ENCODE assay signal across 18 cellular contexts in the genomic region with DNA sequence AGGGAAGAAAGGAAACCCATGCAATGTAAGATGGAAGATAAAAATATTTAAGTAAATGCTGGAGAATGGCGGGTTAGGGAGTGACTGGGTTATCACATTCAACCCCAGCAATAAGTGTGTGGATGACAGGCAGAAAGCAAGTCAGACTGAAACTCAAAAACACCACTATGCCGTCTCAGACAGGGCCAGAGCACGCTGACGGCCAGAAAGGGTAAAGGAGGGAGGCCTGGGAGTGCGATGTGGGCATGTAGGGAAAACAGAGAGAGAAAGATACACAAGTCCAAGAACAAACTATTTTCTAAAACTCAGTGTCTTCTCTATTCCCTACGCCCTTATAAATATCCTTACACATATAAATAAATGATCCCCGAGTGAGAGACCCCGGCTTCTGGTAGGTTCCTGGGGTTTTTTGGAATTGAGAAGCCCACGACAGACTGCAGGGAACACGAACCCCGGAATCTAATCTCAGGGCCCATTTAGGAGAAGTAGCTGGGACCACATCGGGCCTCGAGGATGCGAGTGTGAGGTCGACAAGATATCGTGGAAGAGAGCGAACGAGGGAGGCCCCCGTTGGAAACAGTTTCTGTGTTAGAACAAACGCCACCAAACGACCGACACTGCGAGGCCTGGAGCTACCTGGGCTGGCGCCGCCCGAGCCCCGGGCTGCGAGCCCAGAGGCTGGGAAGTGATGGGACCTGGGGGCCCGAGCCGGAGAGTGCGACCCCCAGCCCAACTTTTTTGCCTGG. TPM values are rescaled to one million over a fixed set of nuclear protein-coding genes. Genes with fewer than 3 reads are reported as not detected.
DNase-seq lines count a peak whose midpoint lies in the region; ATAC-seq and TF ChIP-seq lines count a peak whose summit lies in the region.
"Had no signal": no experiment of that assay in that cellular context is flagged by ENCODE, and none has a peak within 500 bp of the region (broad histone marks: within the 10 kb centered on the region; RNA-seq: fewer than 3 reads in every experiment).

No MANE protein-coding gene starts in this region.

- H3K27me3 ChIP-seq in WERI-Rb-1 (ENCODE audit: insufficient read depth, low read depth, severe bottlenecking) (no peaks in the 10 kb centered on the region), breast epithelium (peaks cover 10 to 99% of the 10 kb centered on the region in 2 donors)

- H3K27me3 Mint-ChIP-seq in activated naive CD8-positive, alpha-beta T cell treated with anti-CD3 and anti-CD28 coated beads for 36 hours: peaks cover 93% of the 10 kb centered on the region
- peaks cover 83% of the 10 kb centered on the region for H3K27me3 Mint-ChIP-seq in activated naive CD8-positive, alpha-beta T cell treated with anti-CD3 and anti-CD28 coated beads, Interleukin-2, amount 50 U/mL, for 24 hours

- H3K27ac Mint-ChIP-seq in activated naive CD8-positive, alpha-beta T cell treated with anti-CD3 and anti-CD28 coated beads for 36 hours: peak overlapping the region; percentile 67
- no peak overlapping the region for H3K27ac Mint-ChIP-seq in activated naive CD8-positive, alpha-beta T cell treated with anti-CD3 and anti-CD28 coated beads, Interleukin-2, amount 50 U/mL, for 24 hours

- H3K4me3 ChIP-seq in WERI-Rb-1 (ENCODE audit: low read depth, low read length) (peak overlapping the region; percentile 99), iPS-18c (ENCODE audit: insufficient read depth, low read depth, low read length) (peak overlapping the region; percentile 34; the same call in 1 of the 2 replicates), breast epithelium (no peak overlapping the region)
- H3K4me3 ChIP-seq: pancreas, uterus had no signal

- H3K9me3 ChIP-seq in WERI-Rb-1 (ENCODE audit: severe bottlenecking): no peaks in the 10 kb centered on the region
- H3K9me3 ChIP-seq in iPS-18c (ENCODE audit: control insufficient read depth, insufficient read depth, low read length): no peaks in the 10 kb centered on the region
- no peaks in the 10 kb centered on the region for H3K9me3 ChIP-seq in breast epithelium
- H3K9me3 ChIP-seq: pancreas, uterus had no signal

- peaks cover 23% of the 10 kb centered on the region for H3K4me1 Mint-ChIP-seq in activated naive CD8-positive, alpha-beta T cell treated with anti-CD3 and anti-CD28 coated beads for 36 hours
- peaks cover 24% of the 10 kb centered on the region for H3K4me1 Mint-ChIP-seq in activated naive CD8-positive, alpha-beta T cell treated with anti-CD3 and anti-CD28 coated beads, Interleukin-2, amount 50 U/mL, for 24 hours
- H3K4me1 Mint-ChIP-seq: activated B cell treated with CpG ODN at 0.5 μM for 24 hours had no signal

- no peaks in the 10 kb centered on the region for H3K4me1 ChIP-seq in breast epithelium
- H3K4me1 ChIP-seq: pancreas had no signal

- peaks cover 17% of the 10 kb centered on the region for H3K36me3 Mint-ChIP-seq in activated naive CD8-positive, alpha-beta T cell treated with anti-CD3 and anti-CD28 coated beads for 36 hours
- peaks cover 13% of the 10 kb centered on the region for H3K36me3 Mint-ChIP-seq in activated naive CD8-positive, alpha-beta T cell treated with anti-CD3 and anti-CD28 coated beads, Interleukin-2, amount 50 U/mL, for 24 hours (ENCODE audit: low read depth)

- no peak for DNase-seq in activated naive CD8-positive, alpha-beta T cell treated with anti-CD3 and anti-CD28 coated beads for 36 hours
- no peak for DNase-seq in activated naive CD8-positive, alpha-beta T cell treated with anti-CD3 and anti-CD28 coated beads, Interleukin-2, amount 50 U/mL, for 24 hours
- DNase-seq in WERI-Rb-1 (peak; percentile 48), breast epithelium (ENCODE audit: low spot score in 2 of 2) (no peak), NCI-H1417 treated with DMSO at 0.1 percent for 48 hours (lab: John Stamatoyannopoulos, UW) (no peak)
- no peak for DNase-seq in central memory CD4-positive, alpha-beta T cell
- DNase-seq: activated B cell treated with CpG ODN at 0.5 μM for 24 hours, cortex of kidney, foreskin fibroblast, NCI-H187 treated with DMSO at 0.1 percent for 48 hours, NCI-H446, pancreas, uterus had no signal

- H3K27ac ChIP-seq in WERI-Rb-1 (peak overlapping the region; percentile 96), breast epithelium (no peak overlapping the region)
- H3K27ac ChIP-seq: pancreas, uterus had no signal

- H3K36me3 ChIP-seq in WERI-Rb-1 (peaks cover 55% of the 10 kb centered on the region), breast epithelium (no peaks in the 10 kb centered on the region)
- H3K36me3 ChIP-seq: pancreas, uterus had no signal

- ATAC-seq in activated naive CD8-positive, alpha-beta T cell treated with anti-CD3 and anti-CD28 coated beads, Interleukin-2, amount 50 U/mL, for 24 hours: no peak
- ATAC-seq in HG03045 (IDR thresholded peaks at IDR 0.05; ENCODE audit: unreplicated experiment): no peak
- ATAC-seq: pancreas, Right ventricle myocardium inferior had no signal

- no peak for TF ChIP-seq POLR2A in breast epithelium (IDR thresholded peaks at IDR 0.05)

- intact Hi-C loops in breast epithelium (cut with DNase I; ENCODE audit: low total_unique reads): no loop called here

- peaks cover 13% of the 10 kb centered on the region for H3K9me3 Mint-ChIP-seq in activated naive CD8-positive, alpha-beta T cell treated with anti-CD3 and anti-CD28 coated beads for 36 hours
- peaks cover 7% of the 10 kb centered on the region for H3K9me3 Mint-ChIP-seq in activated naive CD8-positive, alpha-beta T cell treated with anti-CD3 and anti-CD28 coated beads, Interleukin-2, amount 50 U/mL, for 24 hours

- H3K4me3 Mint-ChIP-seq in activated naive CD8-positive, alpha-beta T cell treated with anti-CD3 and anti-CD28 coated beads for 36 hours: no peak overlapping the region
- no peak overlapping the region for H3K4me3 Mint-ChIP-seq in activated naive CD8-positive, alpha-beta T cell treated with anti-CD3 and anti-CD28 coated beads, Interleukin-2, amount 50 U/mL, for 24 hours
- H3K4me3 Mint-ChIP-seq: activated B cell treated with CpG ODN at 0.5 μM for 24 hours had no signal

- no peak for TF ChIP-seq CTCF in WERI-Rb-1 (IDR thresholded peaks at IDR 0.05; ENCODE audit: low read depth, low read length)
- TF ChIP-seq CTCF in breast epithelium (IDR thresholded peaks at IDR 0.05): no peak

RNA-seq across cellular contexts. Expression of a gene that starts 0.7 kb away (rescaled TPM):
- not detected for total RNA-seq in activated naive CD8-positive, alpha-beta T cell treated with anti-CD3 and anti-CD28 coated beads for 36 hours
- not detected for total RNA-seq in breast epithelium
- total RNA-seq: activated B cell treated with CpG ODN at 0.5 μM for 24 hours, lower leg skin, pancreas, Right ventricle myocardium inferior, subcutaneous adipose tissue, uterus had no signal

Comparison
In these comparisons a context has a peak if more than half of its experiments do, and no peak if none do; other contexts are left out.
1. H3K4me3 ChIP-seq: peak in WERI-Rb-1 (single experiment) and iPS-18c (single experiment); none in breast epithelium (0 of 3).